Comparison of ENCODE assay signal across 3 cellular contexts in genomic region chr13:110890279-110891150, GRCh38.
TF ChIP-seq lines count a peak whose summit lies in the region.

No MANE protein-coding gene starts in this region.

TF ChIP-seq in A549, 52 proteins besides CTCF, POLR2A, EP300 and RAD21 (continued from another document):
- TF ChIP-seq HMGXB4 (CRISPR knock-in tag; IDR thresholded peaks at IDR 0.05; ENCODE audit: borderline replicate concordance) (no peak), CHD4 (IDR thresholded peaks at IDR 0.05; ENCODE audit: borderline replicate concordance) (no peak), CBX8 (IDR thresholded peaks at IDR 0.05) (no peak), HOXA7 (CRISPR knock-in tag; IDR thresholded peaks at IDR 0.05) (no peak), SREBF2 (IDR thresholded peaks at IDR 0.05) (no peak), GATA3 (IDR thresholded peaks at IDR 0.05; ENCODE audit: borderline replicate concordance) (no peak), E2F6 (IDR thresholded peaks at IDR 0.05; ENCODE audit: borderline replicate concordance, low read depth) (no peak)

TF ChIP-seq in WTC11, 78 proteins besides CTCF, POLR2A, EP300 and RAD21 (continued from another document):
- TF ChIP-seq, protein P1, sequence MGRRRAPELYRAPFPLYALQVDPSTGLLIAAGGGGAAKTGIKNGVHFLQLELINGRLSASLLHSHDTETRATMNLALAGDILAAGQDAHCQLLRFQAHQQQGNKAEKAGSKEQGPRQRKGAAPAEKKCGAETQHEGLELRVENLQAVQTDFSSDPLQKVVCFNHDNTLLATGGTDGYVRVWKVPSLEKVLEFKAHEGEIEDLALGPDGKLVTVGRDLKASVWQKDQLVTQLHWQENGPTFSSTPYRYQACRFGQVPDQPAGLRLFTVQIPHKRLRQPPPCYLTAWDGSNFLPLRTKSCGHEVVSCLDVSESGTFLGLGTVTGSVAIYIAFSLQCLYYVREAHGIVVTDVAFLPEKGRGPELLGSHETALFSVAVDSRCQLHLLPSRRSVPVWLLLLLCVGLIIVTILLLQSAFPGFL (CRISPR knock-in tag; IDR thresholded peaks at IDR 0.05; ENCODE audit: borderline replicate concordance): no peak
- TF ChIP-seq TCF7 (CRISPR knock-in tag; IDR thresholded peaks at IDR 0.05; ENCODE audit: low read depth) (no peak), NFYB (CRISPR knock-in tag; conservative IDR thresholded peaks at IDR 0.05; ENCODE audit: low read depth) (no peak), ZNF416 (CRISPR knock-in tag; IDR thresholded peaks at IDR 0.05) (no peak), ATF1 (CRISPR knock-in tag; IDR thresholded peaks at IDR 0.05) (no peak), OVOL2 (CRISPR knock-in tag; IDR thresholded peaks at IDR 0.05; ENCODE audit: borderline replicate concordance) (no peak), ZNF317 (CRISPR knock-in tag; IDR thresholded peaks at IDR 0.05; ENCODE audit: borderline replicate concordance, low read depth) (no peak), USF1 (CRISPR knock-in tag; IDR thresholded peaks at IDR 0.05) (no peak), SP1 (CRISPR knock-in tag; conservative IDR thresholded peaks at IDR 0.05) (no peak), ZNF219 (CRISPR knock-in tag; IDR thresholded peaks at IDR 0.05; ENCODE audit: borderline replicate concordance) (no peak), RELA (CRISPR knock-in tag; IDR thresholded peaks at IDR 0.05; ENCODE audit: borderline replicate concordance) (no peak)
- TF ChIP-seq, protein P2, sequence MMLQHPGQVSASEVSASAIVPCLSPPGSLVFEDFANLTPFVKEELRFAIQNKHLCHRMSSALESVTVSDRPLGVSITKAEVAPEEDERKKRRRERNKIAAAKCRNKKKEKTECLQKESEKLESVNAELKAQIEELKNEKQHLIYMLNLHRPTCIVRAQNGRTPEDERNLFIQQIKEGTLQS (CRISPR knock-in tag; conservative IDR thresholded peaks at IDR 0.05): no peak

TF ChIP-seq in HepG2, 621 proteins besides CTCF, POLR2A, EP300 and RAD21 (continued from another document):
- peak; percentile 75; the same call in 1 of the 2 replicates for TF ChIP-seq POLR2AphosphoS2 (IDR thresholded peaks at IDR 0.05; ENCODE audit: low read depth, low read length)
